Comparison of ENCODE assay signal across 8 cellular contexts in the genomic region with DNA sequence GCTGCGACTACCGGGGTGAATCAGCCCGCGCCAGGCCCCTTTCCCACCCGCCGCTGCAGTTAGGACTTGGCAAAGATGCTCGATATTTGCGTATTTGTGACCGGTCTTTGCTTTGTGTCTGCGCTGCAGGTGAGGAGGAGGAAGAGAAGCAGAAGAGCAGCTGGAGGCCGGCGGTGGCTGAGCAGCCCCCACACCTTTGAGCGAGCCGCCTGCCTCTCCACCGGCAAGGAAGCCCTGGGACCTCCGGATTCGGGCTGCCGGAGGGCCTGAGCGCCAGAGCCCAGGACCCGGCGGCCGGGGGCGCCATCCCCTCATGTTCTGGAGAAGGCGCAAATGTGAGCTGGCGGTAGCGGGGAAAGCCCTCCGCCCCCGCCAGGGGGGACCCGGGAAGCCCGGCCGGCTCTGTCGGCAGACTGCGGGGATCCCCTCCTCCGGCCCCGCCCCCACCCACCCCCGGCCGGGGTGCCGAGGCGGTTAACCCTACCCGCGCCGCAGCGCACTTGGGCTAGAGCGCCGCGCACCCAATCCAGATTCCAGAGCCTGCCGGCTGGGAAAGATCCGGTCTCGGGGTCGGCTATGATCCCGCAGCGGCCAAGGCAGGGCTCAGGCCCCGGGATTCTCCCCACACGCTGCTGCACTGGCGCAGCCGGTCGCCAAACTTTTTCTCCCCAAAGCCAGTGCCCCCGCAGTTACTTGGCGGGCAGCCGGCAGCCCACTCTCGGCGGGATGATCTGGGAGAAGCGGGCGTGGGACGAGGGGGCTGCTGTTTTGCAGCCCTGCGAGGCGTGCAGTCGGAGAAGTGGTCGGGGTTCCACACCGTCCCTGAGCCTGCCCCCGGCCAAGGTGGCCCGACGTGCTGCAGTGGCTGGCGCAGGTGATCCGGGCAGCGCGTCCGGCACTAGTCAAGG. TPM values are rescaled to one million over a fixed set of nuclear protein-coding genes. Genes with fewer than 3 reads are reported as not detected.
DNase-seq lines count a peak whose midpoint lies in the region; ATAC-seq and TF ChIP-seq lines count a peak whose summit lies in the region.

No MANE protein-coding gene starts in this region.

- no peaks in the 10 kb centered on the region for H3K36me3 ChIP-seq in subcutaneous abdominal adipose tissue (ENCODE audit: control insufficient read depth in 5 of 5, insufficient read depth in 5 of 5, low read length in 5 of 5)

- H3K4me3 Mint-ChIP-seq in T-helper 17 cell = no peak overlapping the region

- no peak overlapping the region for H3K27ac ChIP-seq in subcutaneous abdominal adipose tissue (ENCODE audit: low read depth, low read length)

- DNase-seq in C1 segment of cervical spinal cord (lab: John Stamatoyannopoulos, UW) = peak in 9 of 14 donors; percentile 26 to 77 (median 50)
- DNase-seq in LNCaP clone FGC (ENCODE audit: low read depth) = no peak
- DNase-seq in astrocyte of the spinal cord (ENCODE audit: low read depth, low spot score) = no peak
- DNase-seq in kidney tubule cell (ENCODE audit: low spot score) = peak; percentile 7
- DNase-seq in central memory CD4-positive, alpha-beta T cell = no peak
- no peak for DNase-seq in T-helper 17 cell

- peaks cover 28 to 41% (median 33%) of the 10 kb centered on the region in 5 donors for H3K27me3 ChIP-seq in subcutaneous abdominal adipose tissue (ENCODE audit: control insufficient read depth in 5 of 5, insufficient read depth in 4 of 5, low read length in 5 of 5)

- no peaks in the 10 kb centered on the region for H3K9me3 ChIP-seq in subcutaneous abdominal adipose tissue (ENCODE audit: control insufficient read depth in 5 of 5, low read length in 5 of 5)
- H3K9me3 ChIP-seq in T-helper 17 cell (ENCODE audit: control insufficient read depth, low read length, poor library complexity, severe bottlenecking) = no peaks in the 10 kb centered on the region

- no peak overlapping the region for H3K9ac ChIP-seq in subcutaneous abdominal adipose tissue (ENCODE audit: low read length in 5 of 5)

- H3K27me3 Mint-ChIP-seq in T-helper 17 cell = peaks cover 35% of the 10 kb centered on the region

- H3K4me1 Mint-ChIP-seq in T-helper 17 cell = no peaks in the 10 kb centered on the region

- peaks cover 2% of the 10 kb centered on the region for H3K36me3 Mint-ChIP-seq in T-helper 17 cell (ENCODE audit: low read depth)

- H3K27ac Mint-ChIP-seq in T-helper 17 cell = no peak overlapping the region

- H3K4me1 ChIP-seq in subcutaneous abdominal adipose tissue (ENCODE audit: control insufficient read depth in 5 of 5, insufficient read depth in 5 of 5, low read length in 5 of 5) = peaks cover 0 to 32% (median 30%) of the 10 kb centered on the region in 5 donors

- in situ Hi-C loops in astrocyte of the spinal cord (cut with HindIII; ENCODE audit: low sequenced_read_pairs) = no loop called here

- peak; percentile 49 for TF ChIP-seq CTCF in LNCaP clone FGC (IDR thresholded peaks at IDR 0.05; ENCODE audit: control insufficient read depth, extremely low read depth, insufficient read depth)
- TF ChIP-seq CTCF in astrocyte of the spinal cord (IDR thresholded peaks at IDR 0.05; ENCODE audit: low read depth, low read length) = peak; percentile 17

- H3K4me3 ChIP-seq in LNCaP clone FGC (ENCODE audit: low read depth, low read length) = peak overlapping the region; percentile 93
- peak overlapping the region; percentile 42 for H3K4me3 ChIP-seq in astrocyte of the spinal cord (ENCODE audit: low read depth, low read length)
- H3K4me3 ChIP-seq in subcutaneous abdominal adipose tissue (ENCODE audit: low read depth in 1 of 5, low read length in 5 of 5) = peak overlapping the region in 4 of 5 donors; percentile 66 to 70 (median 68)

- ATAC-seq in GM19372 (IDR thresholded peaks at IDR 0.05; ENCODE audit: low read depth, unreplicated experiment) (peak; percentile 26), T-helper 17 cell (no peak)

RNA-seq across cellular contexts. Expression of a gene that starts 0.8 kb away (rescaled TPM):
- total RNA-seq in T-helper 17 cell = not detected

Comparison
In these comparisons a context has a peak if more than half of its experiments do, and no peak if none do; other contexts are left out.
1. DNase-seq: peak in C1 segment of cervical spinal cord (9 of 14) and kidney tubule cell (single experiment); none in LNCaP clone FGC (single experiment), astrocyte of the spinal cord (single experiment), central memory CD4-positive, alpha-beta T cell (single experiment) and T-helper 17 cell (0 of 3).
2. H3K4me3 ChIP-seq: peak in every context shown above with its lines; median percentile 93 in LNCaP clone FGC; 68 in subcutaneous abdominal adipose tissue; 42 in astrocyte of the spinal cord.